23 cellular contexts compared by ENCODE assay signal in genomic region chr9:133861692-133862091, GRCh38.
DNase-seq lines count a peak whose midpoint lies in the region; ATAC-seq and TF ChIP-seq lines count a peak whose summit lies in the region.
"Had no signal": no experiment of that assay in that cellular context is flagged by ENCODE, and none has a peak within 500 bp of the region (broad histone marks: within the 10 kb centered on the region; RNA-seq: fewer than 3 reads in every experiment).

No MANE protein-coding gene starts in this region.

- H2BK12ac ChIP-seq in neuronal stem cell (ENCODE audit: low read length) = no peak overlapping the region

- peaks cover 0 to 1% (median under 1%) of the 10 kb centered on the region in 3 donors for H3K27me3 Mint-ChIP-seq in CD14-positive monocyte (ENCODE audit: low read depth in 3 of 3)
- H3K27me3 Mint-ChIP-seq in stimulated activated naive B cell treated with anti-CD40 and anti-IgM and Interleukin-4, amounts not matched to agents 10 μg/mL and 1 μg/mL and 100 μg/mL, for 72 hours = no peaks in the 10 kb centered on the region
- H3K27me3 Mint-ChIP-seq: CD4-positive, alpha-beta memory T cell had no signal

- no peak overlapping the region for H2BK120ac ChIP-seq in neuronal stem cell (ENCODE audit: low read depth, low read length)

- WGBS in neuronal stem cell (ENCODE audit: extremely low coverage in 2 of 2, insufficient read length in 2 of 2, insufficient replicate concordance in 1 of 2), 2 donors = no CpG with 5 or more reads among the region's 5 CpGs

- H3K14ac ChIP-seq in neuronal stem cell (ENCODE audit: low read length) = no peak overlapping the region

- no peak overlapping the region for H3K4me2 ChIP-seq in neuronal stem cell (ENCODE audit: insufficient read depth, low read length, poor library complexity, severe bottlenecking)

- no peak overlapping the region for H3K4ac ChIP-seq in neuronal stem cell (ENCODE audit: low read length)

- H4K91ac ChIP-seq in neuronal stem cell (ENCODE audit: low read depth, low read length, poor library complexity) = no peak overlapping the region

- no peak for TF ChIP-seq CTCF in CD14-positive monocyte (IDR thresholded peaks at IDR 0.05)

- H3K9me3 Mint-ChIP-seq in CD14-positive monocyte = peaks cover 0 to 7% (median 4%) of the 10 kb centered on the region in 7 donors
- peaks cover 4 to 10% of the 10 kb centered on the region in 2 donors for H3K9me3 Mint-ChIP-seq in stimulated activated naive B cell treated with anti-CD40 and anti-IgM and Interleukin-4, amounts not matched to agents 10 μg/mL and 1 μg/mL and 100 μg/mL, for 72 hours
- H3K9me3 Mint-ChIP-seq: HFFc6 had no signal

- H3K4me3 ChIP-seq in neuronal stem cell (ENCODE audit: low read length in 2 of 2) = no peak overlapping the region
- H3K4me3 ChIP-seq: GM12878, SJCRH30 had no signal

- ATAC-seq in stimulated activated naive B cell treated with anti-CD40 and anti-IgM and Interleukin-4, amounts not matched to agents 10 μg/mL and 1 μg/mL and 100 μg/mL, for 72 hours (replicated peaks) = no peak
- ATAC-seq in HG03097 (IDR thresholded peaks at IDR 0.05; ENCODE audit: low FRiP score, unreplicated experiment) = no peak
- ATAC-seq: GM12878 had no signal

- peak overlapping the region; percentile 26 for H2BK5ac ChIP-seq in neuronal stem cell (ENCODE audit: low read length)

- H2BK15ac ChIP-seq in neuronal stem cell (ENCODE audit: low read length) = no peak overlapping the region

- H3K4me1 Mint-ChIP-seq in CD14-positive monocyte = peaks cover 59% of the 10 kb centered on the region
- peaks cover 32 to 53% of the 10 kb centered on the region in 2 donors for H3K4me1 Mint-ChIP-seq in stimulated activated naive B cell treated with anti-CD40 and anti-IgM and Interleukin-4, amounts not matched to agents 10 μg/mL and 1 μg/mL and 100 μg/mL, for 72 hours

- no peak overlapping the region for H2AFZ ChIP-seq in neuronal stem cell (ENCODE audit: low read length)

- peak overlapping the region; percentile 53 for H3K18ac ChIP-seq in neuronal stem cell (ENCODE audit: low read length)

- peaks cover 10 to 37% of the 10 kb centered on the region in 2 donors for H3K36me3 ChIP-seq in neuronal stem cell (replicated peaks in 1 of 2; ENCODE audit: control insufficient read depth in 2 of 2, insufficient read depth in 2 of 2, low read length in 2 of 2)

- H3K23ac ChIP-seq in neuronal stem cell (ENCODE audit: low read depth, low read length, poor library complexity) = no peak overlapping the region

- H2AK5ac ChIP-seq in neuronal stem cell (ENCODE audit: low read depth, low read length) = no peak overlapping the region

- no peak overlapping the region for H3K9ac ChIP-seq in neuronal stem cell (ENCODE audit: low read depth, low read length, poor library complexity)

- H3K27ac Mint-ChIP-seq in CD14-positive monocyte = peak overlapping the region; percentile 95 to 98 (median 97)
- H3K27ac Mint-ChIP-seq in stimulated activated naive B cell treated with anti-CD40 and anti-IgM and Interleukin-4, amounts not matched to agents 10 μg/mL and 1 μg/mL and 100 μg/mL, for 72 hours = peak overlapping the region; percentile 38
- H3K27ac Mint-ChIP-seq: CD4-positive, alpha-beta memory T cell; HFFc6 had no signal

- intact Hi-C loops in CD14-positive monocyte (cut with micrococcal nuclease) = loop anchor here in 1 of 2 donors (5.0 kb wide), 1 partner anchor 34 kb away; no protein-coding TSS in a partner anchor

- H4K8ac ChIP-seq in neuronal stem cell (ENCODE audit: low read depth, low read length) = peak overlapping the region; percentile 56

- peaks cover 17% of the 10 kb centered on the region for H3K79me1 ChIP-seq in neuronal stem cell (ENCODE audit: low read depth, low read length)

- H3K9me3 ChIP-seq in neuronal stem cell (replicated peaks in 1 of 2; ENCODE audit: control insufficient read depth in 2 of 2, insufficient read depth in 1 of 2, low read depth in 1 of 2, low read length in 2 of 2) = peaks cover 12 to 16% of the 10 kb centered on the region in 2 donors
- H3K9me3 ChIP-seq: Caco-2, SJCRH30 had no signal

- peak overlapping the region; percentile 2 for H3K27ac ChIP-seq in angular gyrus (ENCODE audit: low read depth, low read length)
- H3K27ac ChIP-seq in neuronal stem cell (replicated peaks; ENCODE audit: low read length) = no peak overlapping the region
- H3K27ac ChIP-seq: SJCRH30 had no signal

- H3K36me3 Mint-ChIP-seq in CD14-positive monocyte = peaks cover 32 to 47% of the 10 kb centered on the region in 2 donors
- H3K36me3 Mint-ChIP-seq in stimulated activated naive B cell treated with anti-CD40 and anti-IgM and Interleukin-4, amounts not matched to agents 10 μg/mL and 1 μg/mL and 100 μg/mL, for 72 hours = peaks cover 42 to 63% of the 10 kb centered on the region in 2 donors

- peak overlapping the region in 1 of 2 donors; percentile 53 for H3K4me3 Mint-ChIP-seq in CD14-positive monocyte
- no peak overlapping the region for H3K4me3 Mint-ChIP-seq in stimulated activated naive B cell treated with anti-CD40 and anti-IgM and Interleukin-4, amounts not matched to agents 10 μg/mL and 1 μg/mL and 100 μg/mL, for 72 hours
- H3K4me3 Mint-ChIP-seq: CD4-positive, alpha-beta memory T cell; HFFc6 had no signal

- DNase-seq in CD14-positive monocyte (ENCODE audit: low spot score) = no peak
- no peak for DNase-seq in neuronal stem cell (ENCODE audit: low spot score)
- DNase-seq in stimulated activated naive B cell treated with anti-CD40 and anti-IgM and Interleukin-4, amounts not matched to agents 10 μg/mL and 1 μg/mL and 100 μg/mL, for 72 hours = no peak
- no peak for DNase-seq in NCI-H1694 treated with DMSO at 0.1 percent for 48 hours (lab: John Stamatoyannopoulos, UW)
- DNase-seq in NCI-H226 = no peak
- DNase-seq: Caco-2; CD4-positive, alpha-beta memory T cell; DMS 273 treated with DMSO at 0.1 percent for 48 hours; DMS79 treated with DMSO at 0.1 percent for 48 hours; HFFc6; KBM-7; MM.1S; NCI-H1048; NCI-H1417 treated with DMSO at 0.1 percent for 48 hours; NCI-H187 treated with DMSO at 0.1 percent for 48 hours; NCI-H2107; NCI-H510A treated with DMSO at 0.1 percent for 48 hours; NCI-H774; NK-92 treated with Interleukin-12 subunit alpha and Interleukin-12 subunit beta, amount 100 ng/mL, for 24 hours; SJCRH30 had no signal

- H3K27me3 ChIP-seq in neuronal stem cell (ENCODE audit: control insufficient read depth in 3 of 3, insufficient read depth in 3 of 3, low read depth in 1 of 3, low read length in 3 of 3) = no peaks in the 10 kb centered on the region
- H3K27me3 ChIP-seq: SJCRH30 had no signal

- peaks cover 7 to 15% of the 10 kb centered on the region in 2 donors for H3K4me1 ChIP-seq in neuronal stem cell (ENCODE audit: control insufficient read depth in 2 of 2, insufficient read depth in 1 of 2, low read depth in 1 of 2, low read length in 2 of 2)
